ENCODE assay signal across 1 cellular context in genomic region chr17:27529230-27529796, GRCh38.
A peak's percentile ranks its signal among the peaks of the same experiment; 100 is the strongest.
TF ChIP-seq lines count a peak whose summit lies in the region.

No MANE protein-coding gene starts in this region.

TF ChIP-seq in HEK293, 187 proteins besides CTCF, POLR2A, EP300 and RAD21 (continued from another document):
- 0 out of 2 replicates have a peak, but pooled peaks have one; percentile 24 for TF ChIP-seq SP7 (tag by site-specific recombination; IDR thresholded peaks at IDR 0.05)
- TF ChIP-seq, protein P1, sequence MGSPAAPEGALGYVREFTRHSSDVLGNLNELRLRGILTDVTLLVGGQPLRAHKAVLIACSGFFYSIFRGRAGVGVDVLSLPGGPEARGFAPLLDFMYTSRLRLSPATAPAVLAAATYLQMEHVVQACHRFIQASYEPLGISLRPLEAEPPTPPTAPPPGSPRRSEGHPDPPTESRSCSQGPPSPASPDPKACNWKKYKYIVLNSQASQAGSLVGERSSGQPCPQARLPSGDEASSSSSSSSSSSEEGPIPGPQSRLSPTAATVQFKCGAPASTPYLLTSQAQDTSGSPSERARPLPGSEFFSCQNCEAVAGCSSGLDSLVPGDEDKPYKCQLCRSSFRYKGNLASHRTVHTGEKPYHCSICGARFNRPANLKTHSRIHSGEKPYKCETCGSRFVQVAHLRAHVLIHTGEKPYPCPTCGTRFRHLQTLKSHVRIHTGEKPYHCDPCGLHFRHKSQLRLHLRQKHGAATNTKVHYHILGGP (tag by site-specific recombination; IDR thresholded peaks at IDR 0.05), result peak; percentile 94
- 0 out of 2 replicates have a peak, but pooled peaks have one; percentile 25 for TF ChIP-seq ZFP69B (tag by site-specific recombination; IDR thresholded peaks at IDR 0.05)
- TF ChIP-seq, protein P2, sequence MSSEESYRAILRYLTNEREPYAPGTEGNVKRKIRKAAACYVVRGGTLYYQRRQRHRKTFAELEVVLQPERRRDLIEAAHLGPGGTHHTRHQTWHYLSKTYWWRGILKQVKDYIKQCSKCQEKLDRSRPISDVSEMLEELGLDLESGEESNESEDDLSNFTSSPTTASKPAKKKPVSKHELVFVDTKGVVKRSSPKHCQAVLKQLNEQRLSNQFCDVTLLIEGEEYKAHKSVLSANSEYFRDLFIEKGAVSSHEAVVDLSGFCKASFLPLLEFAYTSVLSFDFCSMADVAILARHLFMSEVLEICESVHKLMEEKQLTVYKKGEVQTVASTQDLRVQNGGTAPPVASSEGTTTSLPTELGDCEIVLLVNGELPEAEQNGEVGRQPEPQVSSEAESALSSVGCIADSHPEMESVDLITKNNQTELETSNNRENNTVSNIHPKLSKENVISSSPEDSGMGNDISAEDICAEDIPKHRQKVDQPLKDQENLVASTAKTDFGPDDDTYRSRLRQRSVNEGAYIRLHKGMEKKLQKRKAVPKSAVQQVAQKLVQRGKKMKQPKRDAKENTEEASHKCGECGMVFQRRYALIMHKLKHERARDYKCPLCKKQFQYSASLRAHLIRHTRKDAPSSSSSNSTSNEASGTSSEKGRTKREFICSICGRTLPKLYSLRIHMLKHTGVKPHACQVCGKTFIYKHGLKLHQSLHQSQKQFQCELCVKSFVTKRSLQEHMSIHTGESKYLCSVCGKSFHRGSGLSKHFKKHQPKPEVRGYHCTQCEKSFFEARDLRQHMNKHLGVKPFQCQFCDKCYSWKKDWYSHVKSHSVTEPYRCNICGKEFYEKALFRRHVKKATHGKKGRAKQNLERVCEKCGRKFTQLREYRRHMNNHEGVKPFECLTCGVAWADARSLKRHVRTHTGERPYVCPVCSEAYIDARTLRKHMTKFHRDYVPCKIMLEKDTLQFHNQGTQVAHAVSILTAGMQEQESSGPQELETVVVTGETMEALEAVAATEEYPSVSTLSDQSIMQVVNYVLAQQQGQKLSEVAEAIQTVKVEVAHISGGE (tag by site-specific recombination; conservative IDR thresholded peaks at IDR 0.05; ENCODE audit: low read depth), result no peak
- no peak for TF ChIP-seq ZNF626 (tag by site-specific recombination; IDR thresholded peaks at IDR 0.05)
- peak; percentile 32; the same call in 1 of the 2 replicates for TF ChIP-seq ZNF561 (tag by site-specific recombination; IDR thresholded peaks at IDR 0.05; ENCODE audit: borderline replicate concordance)
- TF ChIP-seq ZNF335 (tag by site-specific recombination; conservative IDR thresholded peaks at IDR 0.05), result peak; percentile 22
- TF ChIP-seq PRDM6 (tag by site-specific recombination; IDR thresholded peaks at IDR 0.05), result peak; percentile 94
- peak; percentile 80; the same call in 1 of the 2 replicates for TF ChIP-seq ZNF610 (tag by site-specific recombination; IDR thresholded peaks at IDR 0.05; ENCODE audit: borderline replicate concordance)
- no peak for TF ChIP-seq ZNF768 (tag by site-specific recombination; IDR thresholded peaks at IDR 0.05)
- TF ChIP-seq ZNF423 (tag by site-specific recombination; IDR thresholded peaks at IDR 0.05), result peak; percentile 64; the same call in 1 of the 2 replicates
TF ChIP-seq in HEK293: peak in this region for 18.
